In the genomic region with DNA sequence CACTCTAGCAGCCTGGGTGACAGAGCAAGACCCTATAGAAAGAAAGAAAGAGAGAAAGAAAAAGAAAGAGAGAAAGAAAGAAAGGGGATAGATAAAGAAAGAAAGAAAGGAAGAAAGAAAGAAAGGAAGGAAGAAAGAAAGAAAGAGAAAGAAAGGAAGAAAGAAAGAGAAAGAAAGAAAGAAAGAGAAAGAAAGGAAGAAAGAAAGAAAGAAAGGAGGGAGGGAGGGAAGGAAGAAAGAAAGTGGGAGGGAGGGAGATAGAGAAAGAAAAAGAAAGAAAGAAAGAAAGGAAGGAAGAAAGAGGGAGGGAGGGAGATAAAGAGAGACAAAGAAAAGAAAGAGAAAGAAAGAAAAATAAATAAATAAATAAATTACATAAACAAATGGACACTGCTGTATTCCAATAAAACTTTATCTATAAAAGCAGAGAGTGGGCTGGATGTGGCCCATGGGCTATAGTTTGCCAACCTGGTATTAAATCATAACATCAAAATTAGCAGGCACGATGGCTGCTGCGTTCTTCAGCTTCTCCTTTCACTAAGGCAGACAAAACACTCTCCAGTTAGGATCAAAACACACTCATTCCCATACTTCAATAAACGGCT, we compare ENCODE assay signal across 16 cellular contexts.
A peak's percentile ranks its signal among the peaks of the same experiment; 100 is the strongest.
DNase-seq lines count a peak whose midpoint lies in the region; ATAC-seq, FAIRE-seq and TF ChIP-seq lines count a peak whose summit lies in the region.
"Had no signal": no experiment of that assay in that cellular context is flagged by ENCODE, and none has a peak within 500 bp of the region (broad histone marks: within the 10 kb centered on the region; RNA-seq: fewer than 3 reads in every experiment).

No MANE protein-coding gene starts in this region.

- FAIRE-seq in endothelial cell of umbilical vein (lab: Jason Lieb, UNC) (no peak), HTR-8/SVneo (lab: Jason Lieb, UNC) (no peak)

- H3K27me3 ChIP-seq in endothelial cell of umbilical vein (ENCODE audit: control insufficient read depth in 2 of 2, insufficient read depth in 2 of 2, low read length in 2 of 2): no peaks in the 10 kb centered on the region

- no peak for TF ChIP-seq CTCF in natural killer cell (IDR thresholded peaks at IDR 0.05)
- TF ChIP-seq CTCF in endothelial cell of umbilical vein (IDR thresholded peaks at IDR 0.05; ENCODE audit: extremely low read depth in 1 of 2, insufficient read depth in 1 of 2, low read depth in 1 of 2, low read length in 2 of 2): no peak

- no peak for TF ChIP-seq POLR2A in endothelial cell of umbilical vein (IDR thresholded peaks at IDR 0.05; ENCODE audit: low read depth, low read length)

- no TSS peak for BruUV-seq in endothelial cell of umbilical vein (replicated peaks; lab: Mats Ljungman, UMichigan)

- no peaks in the 10 kb centered on the region for H3K9me3 Mint-ChIP-seq in natural killer cell treated with Interleukin-12 subunit alpha and Interleukin-12 subunit beta and Interleukin-15 and Interleukin-18, amount 100 ng/mL, for 72 hours
- H3K9me3 Mint-ChIP-seq in natural killer cell: no peaks in the 10 kb centered on the region
- H3K9me3 Mint-ChIP-seq in activated naive CD4-positive, alpha-beta T cell treated with anti-CD3 and anti-CD28 coated beads, Interleukin-2, amount 50 U/mL, for 72 hours: no peaks in the 10 kb centered on the region
- H3K9me3 Mint-ChIP-seq: CD8-positive, alpha-beta T cell had no signal

- intact Hi-C loops in natural killer cell (cut with micrococcal nuclease): loop anchor here (10.0 kb wide), 1 partner anchor 415 kb away; no protein-coding TSS in a partner anchor
- intact Hi-C loops in endothelial cell of umbilical vein (cut with micrococcal nuclease): no loop called here

- peak overlapping the region; percentile 8 for H3K4me3 Mint-ChIP-seq in natural killer cell treated with Interleukin-12 subunit alpha and Interleukin-12 subunit beta and Interleukin-15 and Interleukin-18, amount 100 ng/mL, for 72 hours
- H3K4me3 Mint-ChIP-seq in natural killer cell: no peak overlapping the region
- H3K4me3 Mint-ChIP-seq: CD8-positive, alpha-beta T cell had no signal

- H3K27me3 Mint-ChIP-seq in natural killer cell treated with Interleukin-12 subunit alpha and Interleukin-12 subunit beta and Interleukin-15 and Interleukin-18, amount 100 ng/mL, for 72 hours: peaks cover 11 to 15% of the 10 kb centered on the region in 2 donors
- peaks cover 0 to 17% of the 10 kb centered on the region in 2 donors for H3K27me3 Mint-ChIP-seq in natural killer cell (ENCODE audit: low read depth in 2 of 2)

- H3K9ac ChIP-seq in endothelial cell of umbilical vein (replicated peaks; ENCODE audit: extremely low read depth, insufficient read depth, low read length): no peak overlapping the region

- no peak for ATAC-seq in natural killer cell treated with Interleukin-12 subunit alpha and Interleukin-12 subunit beta and Interleukin-15 and Interleukin-18, amount 100 ng/mL, for 72 hours
- ATAC-seq in natural killer cell: no peak
- no peak for ATAC-seq in activated naive CD4-positive, alpha-beta T cell treated with anti-CD3 and anti-CD28 coated beads, Interleukin-2, amount 50 U/mL, for 72 hours
- ATAC-seq: CD8-positive, alpha-beta T cell had no signal

- peaks cover 0 to 4% of the 10 kb centered on the region in 2 donors for H3K4me1 Mint-ChIP-seq in natural killer cell treated with Interleukin-12 subunit alpha and Interleukin-12 subunit beta and Interleukin-15 and Interleukin-18, amount 100 ng/mL, for 72 hours (ENCODE audit: low read depth in 2 of 2)
- H3K4me1 Mint-ChIP-seq in natural killer cell: no peaks in the 10 kb centered on the region

- dilution Hi-C loops in endothelial cell of umbilical vein (cut with MboI; ENCODE audit: extremely low pct_ligation_motif_present, low sequenced_read_pairs): no loop called here

- H3K79me2 ChIP-seq in endothelial cell of umbilical vein (ENCODE audit: control insufficient read depth, insufficient read depth, low read length): no peaks in the 10 kb centered on the region

- H4K20me1 ChIP-seq in endothelial cell of umbilical vein (replicated peaks; ENCODE audit: control insufficient read depth, extremely low read depth, insufficient read depth, low read length): no peaks in the 10 kb centered on the region

- H3K4me2 ChIP-seq in endothelial cell of umbilical vein (ENCODE audit: insufficient read depth, low read length): peak overlapping the region; percentile 58

- no peaks in the 10 kb centered on the region for H3K36me3 ChIP-seq in endothelial cell of umbilical vein (ENCODE audit: control insufficient read depth in 2 of 2, extremely low read depth in 1 of 2, insufficient read depth in 2 of 2, low read length in 2 of 2)

- CTCF ChIA-PET in endothelial cell of umbilical vein (lab: Charles Lee): no interaction called here

- H3K36me3 Mint-ChIP-seq in natural killer cell treated with Interleukin-12 subunit alpha and Interleukin-12 subunit beta and Interleukin-15 and Interleukin-18, amount 100 ng/mL, for 72 hours: no peaks in the 10 kb centered on the region
- H3K36me3 Mint-ChIP-seq in natural killer cell: no peaks in the 10 kb centered on the region
- H3K36me3 Mint-ChIP-seq in activated naive CD4-positive, alpha-beta T cell treated with anti-CD3 and anti-CD28 coated beads, Interleukin-2, amount 50 U/mL, for 72 hours: no peaks in the 10 kb centered on the region
- H3K36me3 Mint-ChIP-seq: CD8-positive, alpha-beta T cell had no signal

- H3K27ac ChIP-seq in endothelial cell of umbilical vein (ENCODE audit: insufficient read depth, low read depth, low read length): no peak overlapping the region

- H3K9me1 ChIP-seq in endothelial cell of umbilical vein (replicated peaks; ENCODE audit: control insufficient read depth, extremely low read depth, insufficient read depth, low read length): no peaks in the 10 kb centered on the region

- H3K4me3 ChIP-seq in endothelial cell of umbilical vein (replicated peaks in 1 of 3; ENCODE audit: insufficient read depth in 1 of 3, low read depth in 1 of 3, low read length in 3 of 3): no peak overlapping the region

- H2AFZ ChIP-seq in endothelial cell of umbilical vein (ENCODE audit: low read depth, low read length): peak overlapping the region; percentile 85

- no peak for DNase-seq in natural killer cell treated with Interleukin-12 subunit alpha and Interleukin-12 subunit beta and Interleukin-15 and Interleukin-18, amount 100 ng/mL, for 72 hours (ENCODE audit: low spot score)
- no peak for DNase-seq in natural killer cell
- DNase-seq in RPMI7951 (ENCODE audit: low read depth): peak; percentile 9
- peak; percentile 37 for DNase-seq in endothelial cell of umbilical vein (ENCODE audit: low read depth, low spot score)
- DNase-seq in activated naive CD4-positive, alpha-beta T cell treated with anti-CD3 and anti-CD28 coated beads, Interleukin-2, amount 50 U/mL, for 72 hours (ENCODE audit: low spot score in 2 of 2): no peak
- DNase-seq in DMS53 (lab: John Stamatoyannopoulos, UW): no peak
- no peak for DNase-seq in HTR-8/SVneo (ENCODE audit: insufficient read length, low spot score)
- DNase-seq: AML-193; CD8-positive, alpha-beta T cell; DMS79; H7; NCI-H1417; NCI-H2029 treated with DMSO at 0.1 percent for 48 hours; NCI-H510A treated with DMSO at 0.1 percent for 48 hours; NCI-H82; SHP77 treated with DMSO at 0.1 percent for 48 hours had no signal

- POLR2A ChIA-PET in endothelial cell of umbilical vein (lab: Charles Lee): no interaction called here

- H3K27ac Mint-ChIP-seq in natural killer cell treated with Interleukin-12 subunit alpha and Interleukin-12 subunit beta and Interleukin-15 and Interleukin-18, amount 100 ng/mL, for 72 hours: no peak overlapping the region
- H3K27ac Mint-ChIP-seq in natural killer cell: no peak overlapping the region
- H3K27ac Mint-ChIP-seq in activated naive CD4-positive, alpha-beta T cell treated with anti-CD3 and anti-CD28 coated beads, Interleukin-2, amount 50 U/mL, for 72 hours: no peak overlapping the region
- H3K27ac Mint-ChIP-seq: CD8-positive, alpha-beta T cell had no signal

- H3K9me3 ChIP-seq in endothelial cell of umbilical vein (replicated peaks; ENCODE audit: control insufficient read depth, insufficient read depth, low read length): no peaks in the 10 kb centered on the region

- H3K4me1 ChIP-seq in endothelial cell of umbilical vein (ENCODE audit: control insufficient read depth, extremely low read depth, insufficient read depth, low read length): peaks cover 4% of the 10 kb centered on the region

TF ChIP-seq in endothelial cell of umbilical vein, 7 proteins besides CTCF, POLR2A, EP300 and RAD21:
- TF ChIP-seq GATA2 (IDR thresholded peaks at IDR 0.05; ENCODE audit: insufficient read depth, insufficient read length, low read depth, low read length) (no peak), EZH2 (IDR thresholded peaks at IDR 0.05; ENCODE audit: borderline replicate concordance, low read depth, low read length, severe bottlenecking) (no peak), JUN (IDR thresholded peaks at IDR 0.05; ENCODE audit: borderline replicate concordance, insufficient read depth, insufficient read length, low read depth) (no peak), MYC (IDR thresholded peaks at IDR 0.05; ENCODE audit: low read depth, low read length) (no peak), POLR2AphosphoS5 (IDR thresholded peaks at IDR 0.05; ENCODE audit: insufficient read depth, low read depth, low read length) (no peak), FOS (IDR thresholded peaks at IDR 0.05; ENCODE audit: borderline replicate concordance, insufficient read depth, low read length) (no peak)
- TF ChIP-seq, protein P1, sequence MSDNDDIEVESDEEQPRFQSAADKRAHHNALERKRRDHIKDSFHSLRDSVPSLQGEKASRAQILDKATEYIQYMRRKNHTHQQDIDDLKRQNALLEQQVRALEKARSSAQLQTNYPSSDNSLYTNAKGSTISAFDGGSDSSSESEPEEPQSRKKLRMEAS (IDR thresholded peaks at IDR 0.05; ENCODE audit: insufficient read depth, insufficient read length): no peak

Comparison
In these comparisons a context has a peak if more than half of its experiments do, and no peak if none do; other contexts are left out.
1. DNase-seq: peak in RPMI7951 (single experiment) and endothelial cell of umbilical vein (single experiment); none in natural killer cell treated with Interleukin-12 subunit alpha and Interleukin-12 subunit beta and Interleukin-15 and Interleukin-18, amount 100 ng/mL, for 72 hours (single experiment), natural killer cell (single experiment), activated naive CD4-positive, alpha-beta T cell treated with anti-CD3 and anti-CD28 coated beads, Interleukin-2, amount 50 U/mL, for 72 hours (0 of 2), DMS53 (single experiment) and HTR-8/SVneo (single experiment).